In genomic region chr14:20799955-20800544, GRCh38 we compare ENCODE assay signal across 9 cellular contexts. TPM values are rescaled to one million over a fixed set of nuclear protein-coding genes. Genes with fewer than 3 reads are reported as not detected.
DNase-seq lines count a peak whose midpoint lies in the region; ATAC-seq and TF ChIP-seq lines count a peak whose summit lies in the region.
"Had no signal": no experiment of that assay in that cellular context is flagged by ENCODE, and none has a peak within 500 bp of the region (broad histone marks: within the 10 kb centered on the region; RNA-seq: fewer than 3 reads in every experiment).

No MANE protein-coding gene starts in this region.

- H3K4me1 ChIP-seq in HUES48 (ENCODE audit: control insufficient read depth, insufficient read depth, low read length), result peaks cover 14% of the 10 kb centered on the region
- H3K4me1 ChIP-seq in lower lobe of right lung, result peaks cover 48% of the 10 kb centered on the region

- peak; percentile 41 to 67 for ATAC-seq in lower lobe of right lung
- ATAC-seq in stimulated activated memory B cell treated with anti-CD40 and anti-IgM and Interleukin-4, amounts not matched to agents 10 μg/mL and 1 μg/mL and 100 μg/mL, for 72 hours, result peak; percentile 75
- no peak for ATAC-seq in stimulated activated effector memory CD8-positive, alpha-beta T cell treated with anti-CD3 and anti-CD28 coated beads, Interleukin-12 subunit alpha, Interleukin-12 subunit beta, amount 100 ng/mL, for 72 hours
- no peak for ATAC-seq in activated naive CD4-positive, alpha-beta T cell treated with anti-CD3 and anti-CD28 coated beads, Interleukin-2, amount 50 U/mL, for 72 hours
- ATAC-seq: stimulated activated naive CD8-positive, alpha-beta T cell treated with anti-CD3 and anti-CD28 coated beads, Interleukin-15, Interleukin-2, amounts not matched to agents 100 U/mL and 50 U/mL, for 24 hours had no signal

- peak overlapping the region; percentile 29 for H3K27ac ChIP-seq in HUES48 (ENCODE audit: low read depth, low read length)
- peak overlapping the region; percentile 96 for H3K27ac ChIP-seq in cingulate gyrus (ENCODE audit: low read depth, low read length)
- H3K27ac ChIP-seq in lower lobe of right lung, result peak overlapping the region; percentile 86

- H3K4me1 Mint-ChIP-seq in stimulated activated memory B cell treated with anti-CD40 and anti-IgM and Interleukin-4, amounts not matched to agents 10 μg/mL and 1 μg/mL and 100 μg/mL, for 72 hours, result peaks cover 49% of the 10 kb centered on the region
- peaks cover 14% of the 10 kb centered on the region for H3K4me1 Mint-ChIP-seq in stimulated activated effector memory CD8-positive, alpha-beta T cell treated with anti-CD3 and anti-CD28 coated beads, Interleukin-12 subunit alpha, Interleukin-12 subunit beta, amount 100 ng/mL, for 72 hours

- H3K4me3 ChIP-seq in HUES48 (ENCODE audit: low read depth, low read length) (no peak overlapping the region), lower lobe of right lung (peak overlapping the region; percentile 65)

- H3K27me3 Mint-ChIP-seq in stimulated activated memory B cell treated with anti-CD40 and anti-IgM and Interleukin-4, amounts not matched to agents 10 μg/mL and 1 μg/mL and 100 μg/mL, for 72 hours, result no peaks in the 10 kb centered on the region

- TF ChIP-seq CTCF in lower lobe of right lung (IDR thresholded peaks at IDR 0.05), result no peak

- DNase-seq in lower lobe of right lung (peak; percentile 70), NCI-H2171 treated with DMSO at 0.1 percent for 48 hours (lab: John Stamatoyannopoulos, UW) (no peak), NCI-H1694 (lab: John Stamatoyannopoulos, UW) (no peak)
- no peak for DNase-seq in stimulated activated effector memory CD8-positive, alpha-beta T cell treated with anti-CD3 and anti-CD28 coated beads, Interleukin-12 subunit alpha, Interleukin-12 subunit beta, amount 100 ng/mL, for 72 hours (ENCODE audit: low spot score in 2 of 2)
- no peak for DNase-seq in activated naive CD4-positive, alpha-beta T cell treated with anti-CD3 and anti-CD28 coated beads, Interleukin-2, amount 50 U/mL, for 72 hours (ENCODE audit: low spot score in 2 of 2)
- DNase-seq: stimulated activated naive CD8-positive, alpha-beta T cell treated with anti-CD3 and anti-CD28 coated beads, Interleukin-15, Interleukin-2, amounts not matched to agents 100 U/mL and 50 U/mL, for 24 hours had no signal

- no peak overlapping the region for H3K9ac ChIP-seq in HUES48 (ENCODE audit: low read depth, low read length)

- H3K36me3 ChIP-seq in HUES48 (ENCODE audit: control insufficient read depth, insufficient read depth, low read length) (no peaks in the 10 kb centered on the region), lower lobe of right lung (no peaks in the 10 kb centered on the region)

- H3K9me3 Mint-ChIP-seq in stimulated activated memory B cell treated with anti-CD40 and anti-IgM and Interleukin-4, amounts not matched to agents 10 μg/mL and 1 μg/mL and 100 μg/mL, for 72 hours, result no peaks in the 10 kb centered on the region
- no peaks in the 10 kb centered on the region for H3K9me3 Mint-ChIP-seq in stimulated activated effector memory CD8-positive, alpha-beta T cell treated with anti-CD3 and anti-CD28 coated beads, Interleukin-12 subunit alpha, Interleukin-12 subunit beta, amount 100 ng/mL, for 72 hours
- no peaks in the 10 kb centered on the region for H3K9me3 Mint-ChIP-seq in activated naive CD4-positive, alpha-beta T cell treated with anti-CD3 and anti-CD28 coated beads, Interleukin-2, amount 50 U/mL, for 72 hours

- no peaks in the 10 kb centered on the region for H3K9me3 ChIP-seq in HUES48 (ENCODE audit: control insufficient read depth, insufficient read depth, low read length)
- no peaks in the 10 kb centered on the region for H3K9me3 ChIP-seq in lower lobe of right lung

- no peaks in the 10 kb centered on the region for H3K36me3 Mint-ChIP-seq in stimulated activated memory B cell treated with anti-CD40 and anti-IgM and Interleukin-4, amounts not matched to agents 10 μg/mL and 1 μg/mL and 100 μg/mL, for 72 hours
- H3K36me3 Mint-ChIP-seq in stimulated activated effector memory CD8-positive, alpha-beta T cell treated with anti-CD3 and anti-CD28 coated beads, Interleukin-12 subunit alpha, Interleukin-12 subunit beta, amount 100 ng/mL, for 72 hours, result no peaks in the 10 kb centered on the region
- no peaks in the 10 kb centered on the region for H3K36me3 Mint-ChIP-seq in activated naive CD4-positive, alpha-beta T cell treated with anti-CD3 and anti-CD28 coated beads, Interleukin-2, amount 50 U/mL, for 72 hours

- no peak overlapping the region for H3K4me3 Mint-ChIP-seq in stimulated activated memory B cell treated with anti-CD40 and anti-IgM and Interleukin-4, amounts not matched to agents 10 μg/mL and 1 μg/mL and 100 μg/mL, for 72 hours
- no peak overlapping the region for H3K4me3 Mint-ChIP-seq in stimulated activated effector memory CD8-positive, alpha-beta T cell treated with anti-CD3 and anti-CD28 coated beads, Interleukin-12 subunit alpha, Interleukin-12 subunit beta, amount 100 ng/mL, for 72 hours

- intact Hi-C loops in lower lobe of right lung (cut with DNase I), result no loop called here

- peak overlapping the region; percentile 51 for H3K27ac Mint-ChIP-seq in stimulated activated memory B cell treated with anti-CD40 and anti-IgM and Interleukin-4, amounts not matched to agents 10 μg/mL and 1 μg/mL and 100 μg/mL, for 72 hours
- no peak overlapping the region for H3K27ac Mint-ChIP-seq in stimulated activated effector memory CD8-positive, alpha-beta T cell treated with anti-CD3 and anti-CD28 coated beads, Interleukin-12 subunit alpha, Interleukin-12 subunit beta, amount 100 ng/mL, for 72 hours
- no peak overlapping the region for H3K27ac Mint-ChIP-seq in activated naive CD4-positive, alpha-beta T cell treated with anti-CD3 and anti-CD28 coated beads, Interleukin-2, amount 50 U/mL, for 72 hours

- H3K27me3 ChIP-seq in HUES48 (ENCODE audit: control insufficient read depth, insufficient read depth, low read length) (no peaks in the 10 kb centered on the region), lower lobe of right lung (ENCODE audit: low read depth) (no peaks in the 10 kb centered on the region)

RNA-seq across cellular contexts. Expression of gene RNASE1, which starts 2.6 kb away (rescaled TPM):
- 694 TPM for total RNA-seq in lower lobe of right lung
- total RNA-seq in activated naive CD4-positive, alpha-beta T cell treated with anti-CD3 and anti-CD28 coated beads, Interleukin-2, amount 50 U/mL, for 72 hours, result not detected

RNA-seq across cellular contexts. Expression of gene RNASE6, which starts 19.0 kb away (rescaled TPM):
- 27.3 TPM for total RNA-seq in lower lobe of right lung
- under 1 TPM; 0.39 to 0.66 TPM for total RNA-seq in activated naive CD4-positive, alpha-beta T cell treated with anti-CD3 and anti-CD28 coated beads, Interleukin-2, amount 50 U/mL, for 72 hours

RNA-seq across cellular contexts. Expression of gene EDDM3B, which starts 31.8 kb away (rescaled TPM):
- total RNA-seq in lower lobe of right lung, result not detected
- total RNA-seq in activated naive CD4-positive, alpha-beta T cell treated with anti-CD3 and anti-CD28 coated beads, Interleukin-2, amount 50 U/mL, for 72 hours, result not detected

RNA-seq across cellular contexts. Expression of gene EDDM3A, which starts 54.4 kb away (rescaled TPM):
- total RNA-seq in lower lobe of right lung, result not detected
- not detected for total RNA-seq in activated naive CD4-positive, alpha-beta T cell treated with anti-CD3 and anti-CD28 coated beads, Interleukin-2, amount 50 U/mL, for 72 hours

Comparison
In these comparisons a context has a peak if more than half of its experiments do, and no peak if none do; other contexts are left out.
1. H3K27ac ChIP-seq: peak in every context shown above with its lines; median percentile 96 in cingulate gyrus; 86 in lower lobe of right lung; 29 in HUES48.
2. ATAC-seq: peak in lower lobe of right lung (2 of 2) and stimulated activated memory B cell treated with anti-CD40 and anti-IgM and Interleukin-4, amounts not matched to agents 10 μg/mL and 1 μg/mL and 100 μg/mL, for 72 hours (single experiment); none in stimulated activated effector memory CD8-positive, alpha-beta T cell treated with anti-CD3 and anti-CD28 coated beads, Interleukin-12 subunit alpha, Interleukin-12 subunit beta, amount 100 ng/mL, for 72 hours (single experiment) and activated naive CD4-positive, alpha-beta T cell treated with anti-CD3 and anti-CD28 coated beads, Interleukin-2, amount 50 U/mL, for 72 hours (0 of 2).
3. RNA of gene RNASE1, which starts 2.6 kb away (total RNA-seq): 694 TPM in lower lobe of right lung (single experiment); not detected in activated naive CD4-positive, alpha-beta T cell treated with anti-CD3 and anti-CD28 coated beads, Interleukin-2, amount 50 U/mL, for 72 hours; every median in the first group is over 100 times any median in the second.
4. RNA of gene RNASE6, which starts 19.0 kb away (total RNA-seq): 27.3 TPM in lower lobe of right lung (single experiment); 0.39 to 0.66 TPM in activated naive CD4-positive, alpha-beta T cell treated with anti-CD3 and anti-CD28 coated beads, Interleukin-2, amount 50 U/mL, for 72 hours; every median in the first group is over 10 times any median in the second.